ENCODE assay signal across 32 cellular contexts in the genomic region with DNA sequence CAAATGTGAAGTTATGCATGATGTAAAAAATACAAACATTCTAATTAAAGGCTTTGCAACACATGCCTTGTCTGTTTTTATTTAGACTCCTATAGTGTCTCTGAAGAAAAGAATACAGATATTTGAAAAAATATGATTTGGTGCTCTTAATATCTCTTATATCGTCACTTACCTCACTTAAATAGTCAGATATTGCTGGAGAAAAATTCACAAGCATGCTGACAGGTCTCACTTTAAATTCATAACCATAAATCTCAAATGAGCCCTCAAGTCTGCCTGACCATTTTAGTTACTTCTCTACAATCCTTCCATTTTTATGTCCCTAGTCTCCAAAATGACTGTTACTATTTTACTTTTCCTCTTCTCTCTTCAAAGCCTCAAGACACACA. TPM values are rescaled to one million over a fixed set of nuclear protein-coding genes. Genes with fewer than 3 reads are reported as not detected.
"Had no signal": no experiment of that assay in that cellular context is flagged by ENCODE, and none has a peak within 500 bp of the region (broad histone marks: within the 10 kb centered on the region; RNA-seq: fewer than 3 reads in every experiment).

No MANE protein-coding gene starts in this region.

- H3K36me3 ChIP-seq: gastrocnemius medialis, ovary, thoracic aorta, tibial nerve, upper lobe of left lung had no signal

- H3K9me3 ChIP-seq: gastrocnemius medialis, ovary, psoas muscle, spleen, thoracic aorta, tibial nerve, upper lobe of left lung had no signal

- H3K27ac ChIP-seq: dorsolateral prefrontal cortex, epithelial cell of prostate, gastrocnemius medialis, ovary, psoas muscle, skin epidermis, spleen, thoracic aorta, tibial nerve, upper lobe of left lung had no signal

- DNase-seq: cortex of kidney; dorsolateral prefrontal cortex; effector CD4-positive, alpha-beta T cell; foreskin fibroblast; gastrocnemius medialis; head of caudate nucleus; mesenchymal stem cell; naive thymus-derived CD4-positive, alpha-beta T cell; occipital lobe; ovary; posterior cingulate gyrus; psoas muscle; spleen; stimulated activated CD4-positive, alpha-beta T cell treated with anti-CD3 and anti-CD28 coated beads, Interleukin-4, amount 100 ng/mL, for 4 hours; stimulated activated naive CD8-positive, alpha-beta T cell treated with anti-CD3 and anti-CD28 coated beads, Interleukin-15, Interleukin-2, amounts not matched to agents 100 U/mL and 50 U/mL, for 24 hours; substantia nigra; upper lobe of left lung had no signal

- H3K4me3 Mint-ChIP-seq: mesothelial cell of epicardium; naive thymus-derived CD4-positive, alpha-beta T cell; nephron; stimulated activated memory B cell treated with anti-CD40 and anti-IgM and Interleukin-4, amounts not matched to agents 10 μg/mL and 1 μg/mL and 100 μg/mL, for 72 hours had no signal

- FAIRE-seq: keratinocyte, urothelium cell line had no signal

- H3K27me3 ChIP-seq: dorsolateral prefrontal cortex, gastrocnemius medialis, ovary, spleen, tibial nerve, upper lobe of left lung had no signal

- H3K36me3 Mint-ChIP-seq: mesothelial cell of epicardium; naive thymus-derived CD4-positive, alpha-beta T cell; stimulated activated memory B cell treated with anti-CD40 and anti-IgM and Interleukin-4, amounts not matched to agents 10 μg/mL and 1 μg/mL and 100 μg/mL, for 72 hours had no signal

- ATAC-seq: esophagus mucosa; gastrocnemius medialis; left lobe of liver; naive thymus-derived CD4-positive, alpha-beta T cell; psoas muscle; right cardiac atrium; stimulated activated memory B cell treated with anti-CD40 and anti-IgM and Interleukin-4, amounts not matched to agents 10 μg/mL and 1 μg/mL and 100 μg/mL, for 72 hours; stimulated activated naive CD8-positive, alpha-beta T cell treated with anti-CD3 and anti-CD28 coated beads, Interleukin-15, Interleukin-2, amounts not matched to agents 100 U/mL and 50 U/mL, for 24 hours had no signal

- H3K9me3 Mint-ChIP-seq: mesothelial cell of epicardium; naive thymus-derived CD4-positive, alpha-beta T cell; nephron; stimulated activated memory B cell treated with anti-CD40 and anti-IgM and Interleukin-4, amounts not matched to agents 10 μg/mL and 1 μg/mL and 100 μg/mL, for 72 hours had no signal

- H3K4me3 ChIP-seq: dorsolateral prefrontal cortex, gastrocnemius medialis, lung, ovary, psoas muscle, skin epidermis, spleen, thoracic aorta, tibial nerve, upper lobe of left lung had no signal

- H3K27ac Mint-ChIP-seq: mesothelial cell of epicardium; naive thymus-derived CD4-positive, alpha-beta T cell; nephron; stimulated activated memory B cell treated with anti-CD40 and anti-IgM and Interleukin-4, amounts not matched to agents 10 μg/mL and 1 μg/mL and 100 μg/mL, for 72 hours had no signal

- H3K27me3 Mint-ChIP-seq: stimulated activated memory B cell treated with anti-CD40 and anti-IgM and Interleukin-4, amounts not matched to agents 10 μg/mL and 1 μg/mL and 100 μg/mL, for 72 hours had no signal

RNA-seq across cellular contexts. Expression of gene LYZ, which starts 6.0 kb away (rescaled TPM):
- total RNA-seq: glomerular endothelial cell, renal cortical epithelial cell had no signal
- polyA plus RNA-seq: keratinocyte had no signal
